ENCODE assay signal across 13 cellular contexts in genomic region chr13:111166882-111167281, GRCh38. TPM values are rescaled to one million over a fixed set of nuclear protein-coding genes. Genes with fewer than 3 reads are reported as not detected.
A peak's percentile ranks its signal among the peaks of the same experiment; 100 is the strongest.
DNase-seq lines count a peak whose midpoint lies in the region; ATAC-seq and TF ChIP-seq lines count a peak whose summit lies in the region.
"Had no signal": no experiment of that assay in that cellular context is flagged by ENCODE, and none has a peak within 500 bp of the region (broad histone marks: within the 10 kb centered on the region; RNA-seq: fewer than 3 reads in every experiment).

No MANE protein-coding gene starts in this region.

- ATAC-seq in HG02884 (IDR thresholded peaks at IDR 0.05; ENCODE audit: unreplicated experiment) (peak; percentile 34), HG02885 (IDR thresholded peaks at IDR 0.05; ENCODE audit: poor library complexity, unreplicated experiment) (no peak), GM21367 (IDR thresholded peaks at IDR 0.05; ENCODE audit: unreplicated experiment) (no peak)

- peaks cover 69% of the 10 kb centered on the region for H3K36me3 Mint-ChIP-seq in activated T-helper 2 cell treated with anti-CD3 and anti-CD28 coated beads, Interferon-gamma antibody, Interleukin-2, Interleukin-4, amounts not matched to agents 10 μg/mL and 5 μg/mL and 100 μg/mL, durations not matched to agents 14 hours and 24 hours and 36 hours (ENCODE audit: low read depth)
- H3K36me3 Mint-ChIP-seq in nephron (ENCODE audit: low read depth), result peaks cover 40% of the 10 kb centered on the region

- H3K4me3 ChIP-seq in GM12865 (ENCODE audit: low read depth, low read length), result no peak overlapping the region
- H3K4me3 ChIP-seq: lung had no signal

- H3K4me3 Mint-ChIP-seq in activated T-helper 2 cell treated with anti-CD3 and anti-CD28 coated beads, Interferon-gamma antibody, Interleukin-2, Interleukin-4, amounts not matched to agents 10 μg/mL and 5 μg/mL and 100 μg/mL, durations not matched to agents 14 hours and 24 hours and 36 hours (ENCODE audit: low read depth), result no peak overlapping the region
- H3K4me3 Mint-ChIP-seq in nephron, result no peak overlapping the region
- H3K4me3 Mint-ChIP-seq: CD14-positive monocyte had no signal

- intact Hi-C loops in activated T-helper 2 cell treated with anti-CD3 and anti-CD28 coated beads, Interferon-gamma antibody, Interleukin-2, Interleukin-4, amounts not matched to agents 10 μg/mL and 5 μg/mL and 100 μg/mL, durations not matched to agents 14 hours and 24 hours and 36 hours (cut with micrococcal nuclease), result no loop called here

- peaks cover 34% of the 10 kb centered on the region for H3K4me1 Mint-ChIP-seq in activated T-helper 2 cell treated with anti-CD3 and anti-CD28 coated beads, Interferon-gamma antibody, Interleukin-2, Interleukin-4, amounts not matched to agents 10 μg/mL and 5 μg/mL and 100 μg/mL, durations not matched to agents 14 hours and 24 hours and 36 hours (ENCODE audit: low read depth)
- H3K4me1 Mint-ChIP-seq in nephron, result peaks cover 71% of the 10 kb centered on the region

- no peak for TF ChIP-seq CTCF in GM12865 (IDR thresholded peaks at IDR 0.05; ENCODE audit: insufficient read depth, low read depth, low read length, missing control alignments)
- TF ChIP-seq CTCF in nephron (IDR thresholded peaks at IDR 0.05; ENCODE audit: unreplicated experiment in 3 of 3), result no peak

- no peaks in the 10 kb centered on the region for H3K27me3 Mint-ChIP-seq in activated T-helper 2 cell treated with anti-CD3 and anti-CD28 coated beads, Interferon-gamma antibody, Interleukin-2, Interleukin-4, amounts not matched to agents 10 μg/mL and 5 μg/mL and 100 μg/mL, durations not matched to agents 14 hours and 24 hours and 36 hours (ENCODE audit: low read depth)
- no peaks in the 10 kb centered on the region for H3K27me3 Mint-ChIP-seq in nephron (ENCODE audit: low read depth)

- no peaks in the 10 kb centered on the region for H3K9me3 Mint-ChIP-seq in activated T-helper 2 cell treated with anti-CD3 and anti-CD28 coated beads, Interferon-gamma antibody, Interleukin-2, Interleukin-4, amounts not matched to agents 10 μg/mL and 5 μg/mL and 100 μg/mL, durations not matched to agents 14 hours and 24 hours and 36 hours
- H3K9me3 Mint-ChIP-seq in nephron, result no peaks in the 10 kb centered on the region

- DNase-seq in GM12865 (ENCODE audit: low read depth) (peak; percentile 16), RPMI8226 (no peak), kidney glomerular epithelial cell (lab: John Stamatoyannopoulos, UW) (no peak)
- DNase-seq in activated T-helper 2 cell treated with anti-CD3 and anti-CD28 coated beads, Interferon-gamma antibody, Interleukin-2, Interleukin-4, amounts not matched to agents 10 μg/mL and 5 μg/mL and 100 μg/mL, durations not matched to agents 14 hours and 24 hours and 36 hours (ENCODE audit: low spot score), result no peak
- DNase-seq: activated T-cell treated with anti-CD3 and anti-CD28 coated beads for 4 hours; Kasumi-1; stimulated activated CD4-positive, alpha-beta T cell treated with anti-CD3 and anti-CD28 coated beads, Interleukin-4, amount 100 ng/mL, for 1 hour had no signal

- peak overlapping the region; percentile 24 for H3K27ac Mint-ChIP-seq in activated T-helper 2 cell treated with anti-CD3 and anti-CD28 coated beads, Interferon-gamma antibody, Interleukin-2, Interleukin-4, amounts not matched to agents 10 μg/mL and 5 μg/mL and 100 μg/mL, durations not matched to agents 14 hours and 24 hours and 36 hours
- peak overlapping the region; percentile 9 to 46 (median 23) for H3K27ac Mint-ChIP-seq in nephron

RNA-seq across cellular contexts. Expression of gene ARHGEF7, which starts 51.8 kb away (rescaled TPM):
- total RNA-seq in activated T-helper 2 cell treated with anti-CD3 and anti-CD28 coated beads, Interferon-gamma antibody, Interleukin-2, Interleukin-4, amounts not matched to agents 10 μg/mL and 5 μg/mL and 100 μg/mL, durations not matched to agents 14 hours and 24 hours and 36 hours, result 65.7 and 76.0 TPM in 2 replicates
